Comparison of ENCODE assay signal across 23 cellular contexts in the genomic region with DNA sequence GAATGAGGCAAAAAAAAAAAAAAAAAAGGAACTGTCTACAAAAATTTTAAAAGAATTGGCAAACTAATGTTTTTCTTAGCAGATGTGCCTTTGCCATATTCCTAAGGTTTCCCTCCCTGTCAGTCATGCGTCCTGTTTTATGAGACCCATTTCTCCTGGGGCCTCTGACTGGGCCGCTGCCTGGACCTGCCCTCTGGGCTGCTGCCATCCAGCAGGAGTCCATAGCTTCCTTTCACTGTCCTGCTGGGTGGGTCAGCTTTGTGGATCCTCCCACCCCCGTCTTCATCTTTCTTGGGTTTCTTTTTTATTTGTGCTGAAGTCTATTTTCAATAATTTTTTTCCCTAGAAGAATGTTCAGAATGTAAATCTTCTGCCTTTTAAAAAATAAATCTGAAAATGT.
A peak's percentile ranks its signal among the peaks of the same experiment; 100 is the strongest.
DNase-seq lines count a peak whose midpoint lies in the region; ATAC-seq and TF ChIP-seq lines count a peak whose summit lies in the region.
"Had no signal": no experiment of that assay in that cellular context is flagged by ENCODE, and none has a peak within 500 bp of the region (broad histone marks: within the 10 kb centered on the region; RNA-seq: fewer than 3 reads in every experiment).

No MANE protein-coding gene starts in this region.

- POLR2A ChIA-PET in MCF 10A (lab: Yijun Ruan, JAX), result no interaction called here

- no peak for TF ChIP-seq POLR2A in breast epithelium (IDR thresholded peaks at IDR 0.05)

- H3K4me1 ChIP-seq in breast epithelium, result no peaks in the 10 kb centered on the region
- H3K4me1 ChIP-seq in right cardiac atrium (ENCODE audit: control insufficient read depth, insufficient read depth, low read length), result peaks cover 4% of the 10 kb centered on the region
- no peaks in the 10 kb centered on the region for H3K4me1 ChIP-seq in aorta (ENCODE audit: control insufficient read depth in 1 of 2, insufficient read depth in 2 of 2, low read length in 2 of 2)
- H3K4me1 ChIP-seq: gastroesophageal sphincter, pancreas had no signal

- intact Hi-C loops in MCF 10A (cut with micrococcal nuclease), result no loop called here
- intact Hi-C loops in breast epithelium (cut with DNase I; ENCODE audit: low total_unique reads), result no loop called here
- intact Hi-C loops in right cardiac atrium (cut with DNase I), result no loop called here
- intact Hi-C loops in aorta (cut with DNase I), result no loop called here

- H3K36me3 ChIP-seq in breast epithelium (no peaks in the 10 kb centered on the region), aorta (ENCODE audit: control insufficient read depth in 1 of 2, insufficient read depth in 2 of 2, low read length in 1 of 2) (no peaks in the 10 kb centered on the region)
- H3K36me3 ChIP-seq: pancreas, upper lobe of left lung had no signal

- CTCF ChIA-PET in MCF 10A (lab: Yijun Ruan, JAX), result interaction anchor here (0.5 kb wide), 1 partner anchor 272 kb away, joined by 3 read pairs; no protein-coding TSS in a partner anchor

- H3K9me3 ChIP-seq in breast epithelium (no peaks in the 10 kb centered on the region), right cardiac atrium (ENCODE audit: control insufficient read depth, low read length) (no peaks in the 10 kb centered on the region), aorta (ENCODE audit: control insufficient read depth, low read length) (no peaks in the 10 kb centered on the region)
- H3K9me3 ChIP-seq: gastroesophageal sphincter, pancreas, upper lobe of left lung had no signal

- H3K27me3 ChIP-seq in breast epithelium (no peaks in the 10 kb centered on the region), right cardiac atrium (ENCODE audit: control insufficient read depth, insufficient read depth) (no peaks in the 10 kb centered on the region), aorta (ENCODE audit: control insufficient read depth in 1 of 2, insufficient read depth in 2 of 2, low read length in 1 of 2) (no peaks in the 10 kb centered on the region)
- H3K27me3 ChIP-seq: gastroesophageal sphincter, pancreas, upper lobe of left lung had no signal

- no peaks in the 10 kb centered on the region for H3K9me3 Mint-ChIP-seq in MCF 10A (ENCODE audit: unreplicated experiment)
- H3K9me3 Mint-ChIP-seq in stimulated activated naive B cell treated with anti-CD40 and anti-IgM and Interleukin-4, amounts not matched to agents 10 μg/mL and 1 μg/mL and 100 μg/mL, for 72 hours, result peaks cover 0 to 1% of the 10 kb centered on the region in 2 donors
- H3K9me3 Mint-ChIP-seq: activated CD4-positive, alpha-beta memory T cell treated with anti-CD3 and anti-CD28 coated beads, Interleukin-2, amount 10 ng/mL, durations not matched to agents 7 days and 5 days; stimulated activated naive CD8-positive, alpha-beta T cell treated with anti-CD3 and anti-CD28 coated beads, Interleukin-15, Interleukin-2, amounts not matched to agents 100 ng/mL and 50 ng/mL, for 24 hours had no signal

- H3K4me3 ChIP-seq in breast epithelium (no peak overlapping the region), choroid plexus epithelial cell (ENCODE audit: low read depth, low read length) (no peak overlapping the region), right cardiac atrium (ENCODE audit: low read length) (no peak overlapping the region), aorta (ENCODE audit: low read length in 2 of 2) (no peak overlapping the region)
- H3K4me3 ChIP-seq: gastroesophageal sphincter, GM12878, pancreas, upper lobe of left lung had no signal

- DNase-seq in MCF 10A (ENCODE audit: unreplicated experiment) (no peak), breast epithelium (ENCODE audit: low spot score in 2 of 2) (no peak), choroid plexus epithelial cell (ENCODE audit: low read depth) (peak; percentile 55), right cardiac atrium (peak; percentile 53 to 86 (median 74)), aorta (peak in 1 of 2 donors; percentile 55), GOT3 (lab: John Stamatoyannopoulos, UW) (no peak)
- no peak for DNase-seq in stimulated activated naive B cell treated with anti-CD40 and anti-IgM and Interleukin-4, amounts not matched to agents 10 μg/mL and 1 μg/mL and 100 μg/mL, for 72 hours
- no peak for DNase-seq in stimulated activated CD4-positive, alpha-beta T cell treated with anti-CD3 and anti-CD28 coated beads, Interleukin-1b, Interleukin-23, amount 100 ng/mL, for 48 hours
- DNase-seq: 8988T; activated CD4-positive, alpha-beta memory T cell treated with anti-CD3 and anti-CD28 coated beads, Interleukin-2, amount 10 ng/mL, durations not matched to agents 7 days and 5 days; anterior cingulate cortex; GDM1; H7; Karpas-422; NCI-H524 treated with DMSO at 0.1 percent for 48 hours; pancreas; SIG-M5; T-helper 2 cell; upper lobe of left lung had no signal

- no peak overlapping the region for H3K4me3 Mint-ChIP-seq in MCF 10A (ENCODE audit: unreplicated experiment)
- no peak overlapping the region for H3K4me3 Mint-ChIP-seq in stimulated activated naive B cell treated with anti-CD40 and anti-IgM and Interleukin-4, amounts not matched to agents 10 μg/mL and 1 μg/mL and 100 μg/mL, for 72 hours
- H3K4me3 Mint-ChIP-seq: activated CD4-positive, alpha-beta memory T cell treated with anti-CD3 and anti-CD28 coated beads, Interleukin-2, amount 10 ng/mL, durations not matched to agents 7 days and 5 days; stimulated activated naive CD8-positive, alpha-beta T cell treated with anti-CD3 and anti-CD28 coated beads, Interleukin-15, Interleukin-2, amounts not matched to agents 100 ng/mL and 50 ng/mL, for 24 hours had no signal

- ATAC-seq in right cardiac atrium (peak; percentile 75 to 89), aorta (ENCODE audit: low FRiP score) (peak; percentile 65)
- no peak for ATAC-seq in stimulated activated naive B cell treated with anti-CD40 and anti-IgM and Interleukin-4, amounts not matched to agents 10 μg/mL and 1 μg/mL and 100 μg/mL, for 72 hours (replicated peaks)
- ATAC-seq: gastroesophageal sphincter, GM12878, pancreas had no signal

- no peak overlapping the region for H3K27ac ChIP-seq in breast epithelium
- no peak overlapping the region for H3K27ac ChIP-seq in right cardiac atrium (ENCODE audit: low read length)
- H3K27ac ChIP-seq in aorta (ENCODE audit: low read depth in 1 of 2, low read length in 2 of 2), result no peak overlapping the region
- H3K27ac ChIP-seq: C4-2B, gastroesophageal sphincter, pancreas, upper lobe of left lung had no signal

- WGBS in right cardiac atrium, result 39% methylated on average over 3 of the region's 3 CpGs
- 9 to 28% methylated on average over 3 of the region's 3 CpGs for WGBS in aorta, 2 donors

- H3K4me1 Mint-ChIP-seq in MCF 10A (ENCODE audit: insufficient read depth, unreplicated experiment), result peaks cover 14% of the 10 kb centered on the region
- peaks cover 0 to 10% of the 10 kb centered on the region in 2 donors for H3K4me1 Mint-ChIP-seq in stimulated activated naive B cell treated with anti-CD40 and anti-IgM and Interleukin-4, amounts not matched to agents 10 μg/mL and 1 μg/mL and 100 μg/mL, for 72 hours

- peak overlapping the region; percentile 55 for H3K27ac Mint-ChIP-seq in MCF 10A (ENCODE audit: low read depth, unreplicated experiment)
- H3K27ac Mint-ChIP-seq in stimulated activated naive B cell treated with anti-CD40 and anti-IgM and Interleukin-4, amounts not matched to agents 10 μg/mL and 1 μg/mL and 100 μg/mL, for 72 hours, result no peak overlapping the region
- H3K27ac Mint-ChIP-seq: activated CD4-positive, alpha-beta memory T cell treated with anti-CD3 and anti-CD28 coated beads, Interleukin-2, amount 10 ng/mL, durations not matched to agents 7 days and 5 days; stimulated activated naive CD8-positive, alpha-beta T cell treated with anti-CD3 and anti-CD28 coated beads, Interleukin-15, Interleukin-2, amounts not matched to agents 100 ng/mL and 50 ng/mL, for 24 hours had no signal

- H3K36me3 Mint-ChIP-seq in MCF 10A (ENCODE audit: insufficient read depth, unreplicated experiment), result no peaks in the 10 kb centered on the region
- peaks cover 19 to 22% of the 10 kb centered on the region in 2 donors for H3K36me3 Mint-ChIP-seq in stimulated activated naive B cell treated with anti-CD40 and anti-IgM and Interleukin-4, amounts not matched to agents 10 μg/mL and 1 μg/mL and 100 μg/mL, for 72 hours

- BruUV-seq in MCF 10A (replicated peaks; lab: Mats Ljungman, UMichigan), result no TSS peak

- no peaks in the 10 kb centered on the region for H3K27me3 Mint-ChIP-seq in MCF 10A (ENCODE audit: insufficient read depth, unreplicated experiment)
- no peaks in the 10 kb centered on the region for H3K27me3 Mint-ChIP-seq in stimulated activated naive B cell treated with anti-CD40 and anti-IgM and Interleukin-4, amounts not matched to agents 10 μg/mL and 1 μg/mL and 100 μg/mL, for 72 hours
- H3K27me3 Mint-ChIP-seq: activated CD4-positive, alpha-beta memory T cell treated with anti-CD3 and anti-CD28 coated beads, Interleukin-2, amount 10 ng/mL, durations not matched to agents 7 days and 5 days; stimulated activated naive CD8-positive, alpha-beta T cell treated with anti-CD3 and anti-CD28 coated beads, Interleukin-15, Interleukin-2, amounts not matched to agents 100 ng/mL and 50 ng/mL, for 24 hours had no signal

- TF ChIP-seq CTCF in MCF 10A (IDR thresholded peaks at IDR 0.05; ENCODE audit: unreplicated experiment) (no peak), breast epithelium (IDR thresholded peaks at IDR 0.05) (no peak), choroid plexus epithelial cell (conservative IDR thresholded peaks at IDR 0.05; ENCODE audit: low read depth, low read length) (no peak)

Comparison
In these comparisons a context has a peak if more than half of its experiments do, and no peak if none do; other contexts are left out.
1. DNase-seq: peak in choroid plexus epithelial cell (single experiment) and right cardiac atrium (3 of 3); none in MCF 10A (single experiment), breast epithelium (0 of 2), stimulated activated naive B cell treated with anti-CD40 and anti-IgM and Interleukin-4, amounts not matched to agents 10 μg/mL and 1 μg/mL and 100 μg/mL, for 72 hours (single experiment), GOT3 (single experiment) and stimulated activated CD4-positive, alpha-beta T cell treated with anti-CD3 and anti-CD28 coated beads, Interleukin-1b, Interleukin-23, amount 100 ng/mL, for 48 hours (single experiment).
2. ATAC-seq: peak in right cardiac atrium (2 of 2) and aorta (single experiment); none in stimulated activated naive B cell treated with anti-CD40 and anti-IgM and Interleukin-4, amounts not matched to agents 10 μg/mL and 1 μg/mL and 100 μg/mL, for 72 hours (0 of 2).